In the genomic region with DNA sequence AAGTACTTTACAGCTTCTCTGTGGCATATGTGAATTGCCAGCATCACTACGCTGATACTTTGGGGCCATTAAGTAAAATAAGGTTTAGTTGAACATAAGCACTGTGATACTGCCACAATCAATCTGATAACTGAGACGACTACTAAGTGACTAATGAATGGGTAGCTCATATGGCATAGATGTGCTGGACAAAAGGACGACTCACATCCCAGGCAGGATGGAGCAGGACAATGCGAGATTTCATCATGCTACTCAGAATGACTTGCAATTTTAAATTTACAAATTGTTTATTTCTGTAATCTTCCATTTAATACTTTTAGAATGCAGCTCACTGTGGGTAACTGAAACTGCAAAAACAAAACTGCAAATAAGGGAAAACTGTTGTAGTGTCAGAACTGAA, we compare ENCODE assay signal across 17 cellular contexts. TPM values are rescaled to one million over a fixed set of nuclear protein-coding genes. Genes with fewer than 3 reads are reported as not detected.
DNase-seq lines count a peak whose midpoint lies in the region; ATAC-seq and TF ChIP-seq lines count a peak whose summit lies in the region.
"Had no signal": no experiment of that assay in that cellular context is flagged by ENCODE, and none has a peak within 500 bp of the region (broad histone marks: within the 10 kb centered on the region; RNA-seq: fewer than 3 reads in every experiment).

No MANE protein-coding gene starts in this region.

- ATAC-seq in GM19452 (IDR thresholded peaks at IDR 0.05; ENCODE audit: unreplicated experiment), result no peak
- no peak for ATAC-seq in GM18870 (IDR thresholded peaks at IDR 0.05; ENCODE audit: unreplicated experiment)
- ATAC-seq: activated CD8-positive, alpha-beta T cell treated with anti-CD3 and anti-CD28 coated beads for 36 hours; natural killer cell had no signal

- H3K36me3 Mint-ChIP-seq in chondrocyte (ENCODE audit: low read depth), result peaks cover 7% of the 10 kb centered on the region
- H3K36me3 Mint-ChIP-seq: natural killer cell had no signal

- peaks cover 4% of the 10 kb centered on the region for H3K9me3 Mint-ChIP-seq in chondrocyte (ENCODE audit: low read depth)
- H3K9me3 Mint-ChIP-seq: activated CD8-positive, alpha-beta T cell treated with anti-CD3 and anti-CD28 coated beads for 36 hours; CD4-positive, alpha-beta T cell; natural killer cell had no signal

- TF ChIP-seq CTCF in AG10803 (conservative IDR thresholded peaks at IDR 0.05; ENCODE audit: low read length) (no peak), chondrocyte (IDR thresholded peaks at IDR 0.05) (no peak)

- no peaks in the 10 kb centered on the region for H3K27me3 Mint-ChIP-seq in chondrocyte (ENCODE audit: low read depth)
- H3K27me3 Mint-ChIP-seq: activated CD8-positive, alpha-beta T cell treated with anti-CD3 and anti-CD28 coated beads for 36 hours; CD4-positive, alpha-beta T cell had no signal

- peaks cover 5% of the 10 kb centered on the region for H3K4me1 Mint-ChIP-seq in chondrocyte (ENCODE audit: low read depth)
- H3K4me1 Mint-ChIP-seq: natural killer cell had no signal

- H3K27ac Mint-ChIP-seq in chondrocyte (ENCODE audit: unreplicated experiment), result peak overlapping the region; percentile 20
- H3K27ac Mint-ChIP-seq: activated CD8-positive, alpha-beta T cell treated with anti-CD3 and anti-CD28 coated beads for 36 hours; CD4-positive, alpha-beta T cell; natural killer cell had no signal

- no peak overlapping the region for H3K4me3 ChIP-seq in AG10803 (ENCODE audit: low read length)
- H3K4me3 ChIP-seq: right atrium auricular region had no signal

- no peak overlapping the region for H3K4me3 Mint-ChIP-seq in chondrocyte (ENCODE audit: unreplicated experiment)
- H3K4me3 Mint-ChIP-seq: activated CD8-positive, alpha-beta T cell treated with anti-CD3 and anti-CD28 coated beads for 36 hours; CD4-positive, alpha-beta T cell; natural killer cell had no signal

- DNase-seq in AG10803 (ENCODE audit: low read depth), result peak; percentile 74
- peak; percentile 76 for DNase-seq in LHCN-M2 (ENCODE audit: low read depth)
- DNase-seq in chondrocyte (ENCODE audit: low spot score), result no peak
- DNase-seq in kidney tubule cell (ENCODE audit: low spot score), result peak; percentile 86
- no peak for DNase-seq in T-helper 2 cell
- DNase-seq in activated effector memory CD4-positive, alpha-beta T cell treated with Interleukin-2 at 50 U/mL for 16 hours, result no peak
- DNase-seq: activated CD8-positive, alpha-beta T cell treated with anti-CD3 and anti-CD28 coated beads for 36 hours; CD4-positive, alpha-beta T cell; natural killer cell; NCI-H1694; NCI-H748 treated with DMSO at 0.1 percent for 48 hours; SHP77; stimulated activated CD4-positive, alpha-beta T cell treated with anti-CD3 and anti-CD28 coated beads, Interleukin-4, amount 100 ng/mL, for 24 hours; stimulated activated naive CD4-positive, alpha-beta T cell treated with Interleukin-2 at 50 U/mL for 16 hours had no signal

RNA-seq across cellular contexts. Expression of gene CCDC122, which starts 13.6 kb away (rescaled TPM):
- total RNA-seq in LHCN-M2 (2014; rRNA removed) (5.6 and 7.2 TPM in 2 replicates), chondrocyte (5.5 to 8.3 TPM (median 7.3 TPM) in 3 replicates)
- 2.8 TPM for polyA plus RNA-seq in LHCN-M2 (2012)

RNA-seq across cellular contexts. Expression of gene LACC1, which starts 13.8 kb away (rescaled TPM):
- total RNA-seq in LHCN-M2 (2014; rRNA removed) (5.1 and 6.8 TPM in 2 replicates), chondrocyte (4.9 to 6.7 TPM (median 5.0 TPM) in 3 replicates)
- 1.3 TPM for polyA plus RNA-seq in LHCN-M2 (2012)

Comparison
In these comparisons a context has a peak if more than half of its experiments do, and no peak if none do; other contexts are left out.
1. DNase-seq: peak in AG10803 (single experiment), LHCN-M2 (single experiment) and kidney tubule cell (single experiment); none in chondrocyte (single experiment), T-helper 2 cell (0 of 5) and activated effector memory CD4-positive, alpha-beta T cell treated with Interleukin-2 at 50 U/mL for 16 hours (single experiment).